Comparison of ENCODE assay signal across 8 cellular contexts in the genomic region with DNA sequence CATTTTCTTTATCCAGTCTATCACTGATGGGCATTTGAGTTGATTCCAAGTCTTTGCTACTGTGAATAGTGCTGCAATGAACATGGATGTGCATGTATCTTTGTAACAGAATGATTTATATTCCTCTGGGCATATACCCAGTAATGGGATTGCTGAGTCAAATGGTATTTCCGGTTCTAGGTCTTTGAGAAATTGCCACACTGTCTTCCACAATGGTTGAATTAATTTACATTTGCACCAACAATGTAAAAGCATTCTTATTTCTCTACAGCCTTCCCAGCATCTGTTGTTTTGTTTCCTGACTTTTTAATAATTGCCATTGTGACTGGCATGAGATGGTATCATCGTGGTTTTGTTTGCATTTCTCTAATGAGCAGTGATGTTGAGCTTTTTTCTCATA.
A peak's percentile ranks its signal among the peaks of the same experiment; 100 is the strongest.
DNase-seq lines count a peak whose midpoint lies in the region; FAIRE-seq and TF ChIP-seq lines count a peak whose summit lies in the region.
"Not testable (repeated sequence)": the region's sequence is repeated elsewhere in the genome, so short reads cannot be mapped to it uniquely, and the experiment has no call there.

No MANE protein-coding gene starts in this region.

- not testable (repeated sequence) for H2AFZ ChIP-seq in endothelial cell of umbilical vein (ENCODE audit: low read depth, low read length)
- H2AFZ ChIP-seq in keratinocyte (ENCODE audit: control insufficient read depth, low read length): peak overlapping the region; percentile 59

- in situ Hi-C loops in astrocyte of the spinal cord (cut with HindIII; ENCODE audit: low sequenced_read_pairs): not testable (repeated sequence)

- TF ChIP-seq POLR2A in H54 (IDR thresholded peaks at IDR 0.05; ENCODE audit: low read depth, low read length); endothelial cell of umbilical vein (IDR thresholded peaks at IDR 0.05; ENCODE audit: low read depth, low read length): not testable (repeated sequence)

- not testable (repeated sequence) for H4K20me1 ChIP-seq in endothelial cell of umbilical vein (replicated peaks; ENCODE audit: control insufficient read depth, extremely low read depth, insufficient read depth, low read length); keratinocyte (ENCODE audit: control insufficient read depth, extremely low read depth, insufficient read depth, low read length)

- H3K4me1 ChIP-seq in SJSA1 (replicated peaks); endothelial cell of umbilical vein (ENCODE audit: control insufficient read depth, extremely low read depth, insufficient read depth, low read length); keratinocyte (ENCODE audit: control insufficient read depth, extremely low read depth, insufficient read depth, low read length): not testable (repeated sequence)

- TF ChIP-seq CTCF in AG10803 (conservative IDR thresholded peaks at IDR 0.05; ENCODE audit: low read length); astrocyte of the spinal cord (IDR thresholded peaks at IDR 0.05; ENCODE audit: low read depth, low read length); endothelial cell of umbilical vein (IDR thresholded peaks at IDR 0.05; ENCODE audit: extremely low read depth in 1 of 2, insufficient read depth in 1 of 2, low read depth in 1 of 2, low read length in 2 of 2); fibroblast of mammary gland (conservative IDR thresholded peaks at IDR 0.05; ENCODE audit: control insufficient read depth, insufficient read depth, low read depth, low read length); keratinocyte (optimal IDR thresholded peaks at IDR 0.05 in 1 of 3, IDR thresholded peaks at IDR 0.05 in 1 of 3, conservative IDR thresholded peaks at IDR 0.05 in 1 of 3; ENCODE audit: extremely low read depth in 1 of 3, insufficient read depth in 2 of 3, low read length in 3 of 3): not testable (repeated sequence)

- POLR2A ChIA-PET in endothelial cell of umbilical vein (lab: Charles Lee): not testable (repeated sequence)

- CTCF ChIA-PET in endothelial cell of umbilical vein (lab: Charles Lee): interaction anchor here (1.0 kb wide), 1 partner anchor 15 kb away, joined by 3 read pairs; no protein-coding TSS in a partner anchor

- H3K79me2 ChIP-seq in endothelial cell of umbilical vein (ENCODE audit: control insufficient read depth, insufficient read depth, low read length); keratinocyte (ENCODE audit: control insufficient read depth, insufficient read depth, low read length): not testable (repeated sequence)

- DNase-seq in AG10803 (ENCODE audit: low read depth): peak; percentile 70
- DNase-seq in H54 (ENCODE audit: insufficient read length, low spot score); keratinocyte (ENCODE audit: low read depth, low spot score): not testable (repeated sequence)
- DNase-seq in M059J (ENCODE audit: low read depth): peak; percentile 90
- DNase-seq in SJSA1 (ENCODE audit: low read depth in 1 of 2, low spot score in 2 of 2): peak in 1 of 2 experiments; percentile 26
- DNase-seq in astrocyte of the spinal cord (ENCODE audit: low read depth, low spot score): peak; percentile 28
- DNase-seq in endothelial cell of umbilical vein (ENCODE audit: low read depth, low spot score): peak; percentile 59
- DNase-seq in fibroblast of mammary gland (ENCODE audit: low read depth): peak; percentile 50

- not testable (repeated sequence) for H3K4me3 ChIP-seq in AG10803 (ENCODE audit: low read length); SJSA1; astrocyte of the spinal cord (ENCODE audit: low read depth, low read length); endothelial cell of umbilical vein (replicated peaks in 1 of 3; ENCODE audit: insufficient read depth in 1 of 3, low read depth in 1 of 3, low read length in 3 of 3); fibroblast of mammary gland (ENCODE audit: control insufficient read depth, low read depth, low read length); keratinocyte (ENCODE audit: control insufficient read depth in 2 of 3, extremely low read depth in 1 of 3, insufficient read depth in 2 of 3, low read depth in 1 of 3, low read length in 3 of 3)

- not testable (repeated sequence) for H3K9me1 ChIP-seq in endothelial cell of umbilical vein (replicated peaks; ENCODE audit: control insufficient read depth, extremely low read depth, insufficient read depth, low read length); keratinocyte (ENCODE audit: control insufficient read depth, extremely low read depth, insufficient read depth, low read length)

- H3K4me2 ChIP-seq in endothelial cell of umbilical vein (ENCODE audit: insufficient read depth, low read length): not testable (repeated sequence)
- peak overlapping the region; percentile 27 for H3K4me2 ChIP-seq in keratinocyte (ENCODE audit: control insufficient read depth, extremely low read depth, insufficient read depth, low read depth, low read length)

- H3K36me3 ChIP-seq in SJSA1; endothelial cell of umbilical vein (ENCODE audit: control insufficient read depth in 2 of 2, extremely low read depth in 1 of 2, insufficient read depth in 2 of 2, low read length in 2 of 2); keratinocyte (ENCODE audit: control insufficient read depth in 2 of 2, extremely low read depth in 1 of 2, insufficient read depth in 2 of 2, low read length in 2 of 2): not testable (repeated sequence)

- intact Hi-C loops in endothelial cell of umbilical vein (cut with micrococcal nuclease): not testable (repeated sequence)

- H3K27ac ChIP-seq in SJSA1 (peak overlapping the region; percentile 32; the same call in 1 of the 2 replicates), endothelial cell of umbilical vein (ENCODE audit: insufficient read depth, low read depth, low read length) (peak overlapping the region; percentile 7)
- not testable (repeated sequence) for H3K27ac ChIP-seq in keratinocyte (ENCODE audit: control insufficient read depth, insufficient read depth, low read length)

- peak; percentile 27 for FAIRE-seq in H54 (lab: Jason Lieb, UNC)
- FAIRE-seq in endothelial cell of umbilical vein (lab: Jason Lieb, UNC): peak; percentile 28
- FAIRE-seq in keratinocyte (lab: Jason Lieb, UNC): peak; percentile 32

- H3K9ac ChIP-seq in endothelial cell of umbilical vein (replicated peaks; ENCODE audit: extremely low read depth, insufficient read depth, low read length); keratinocyte (ENCODE audit: control insufficient read depth, extremely low read depth, insufficient read depth, low read length): not testable (repeated sequence)

- dilution Hi-C loops in endothelial cell of umbilical vein (cut with MboI; ENCODE audit: extremely low pct_ligation_motif_present, low sequenced_read_pairs); keratinocyte (cut with MboI; ENCODE audit: extremely low pct_ligation_motif_present, low sequenced_read_pairs): not testable (repeated sequence)

- not testable (repeated sequence) for H3K9me3 ChIP-seq in SJSA1 (replicated peaks); endothelial cell of umbilical vein (replicated peaks; ENCODE audit: control insufficient read depth, insufficient read depth, low read length); keratinocyte (ENCODE audit: control insufficient read depth, low read depth, low read length)

- not testable (repeated sequence) for BruUV-seq in endothelial cell of umbilical vein (replicated peaks; lab: Mats Ljungman, UMichigan)

- not testable (repeated sequence) for H3K27me3 ChIP-seq in SJSA1 (replicated peaks); endothelial cell of umbilical vein (ENCODE audit: control insufficient read depth in 2 of 2, insufficient read depth in 2 of 2, low read length in 2 of 2); keratinocyte (ENCODE audit: control insufficient read depth, extremely low read depth, insufficient read depth, low read length)

TF ChIP-seq in endothelial cell of umbilical vein, 7 proteins besides CTCF, POLR2A, EP300 and RAD21:
- TF ChIP-seq FOS (IDR thresholded peaks at IDR 0.05; ENCODE audit: borderline replicate concordance, insufficient read depth, low read length) (peak; percentile 25), GATA2 (IDR thresholded peaks at IDR 0.05; ENCODE audit: insufficient read depth, insufficient read length, low read depth, low read length) (peak; percentile 36)
